ENCODE assay signal across 7 cellular contexts in genomic region chr17:43578699-43579569, GRCh38. TPM values are rescaled to one million over a fixed set of nuclear protein-coding genes. Genes with fewer than 3 reads are reported as not detected.
A peak's percentile ranks its signal among the peaks of the same experiment; 100 is the strongest.
DNase-seq lines count a peak whose midpoint lies in the region; ATAC-seq, FAIRE-seq and TF ChIP-seq lines count a peak whose summit lies in the region.

No MANE protein-coding gene starts in this region.

- no peaks in the 10 kb centered on the region for H3F3A ChIP-seq in smooth muscle cell (ENCODE audit: low read depth)

- TF ChIP-seq CTCF in smooth muscle cell (IDR thresholded peaks at IDR 0.05; ENCODE audit: borderline replicate concordance, insufficient read depth, poor library complexity, severe bottlenecking) (no peak), prostate gland (IDR thresholded peaks at IDR 0.05) (no peak)

- H3K36me3 ChIP-seq in smooth muscle cell (ENCODE audit: low read depth) (no peaks in the 10 kb centered on the region), prostate gland (no peaks in the 10 kb centered on the region)

- intact Hi-C loops in prostate gland (cut with DNase I), result loop anchor here (10.0 kb wide), 1 partner anchor 176 kb away; the partner anchor contains the start of gene SOST

- H4K20me1 ChIP-seq in smooth muscle cell (ENCODE audit: low read depth), result no peaks in the 10 kb centered on the region

- no peaks in the 10 kb centered on the region for H3K9me3 ChIP-seq in smooth muscle cell (replicated peaks; ENCODE audit: low read depth)
- H3K9me3 ChIP-seq in prostate gland, result no peaks in the 10 kb centered on the region

- FAIRE-seq in HTR-8/SVneo (lab: Jason Lieb, UNC) (peak; percentile 38), GM12891 (lab: Jason Lieb, UNC) (no peak)

- no peaks in the 10 kb centered on the region for H3K79me2 ChIP-seq in smooth muscle cell (ENCODE audit: low read depth)

- H3K4me3 ChIP-seq in smooth muscle cell, result no peak overlapping the region
- no peak overlapping the region for H3K4me3 ChIP-seq in prostate gland

- peak overlapping the region; percentile 78 for H3K27ac ChIP-seq in smooth muscle cell (ENCODE audit: low read depth)
- H3K27ac ChIP-seq in prostate gland, result no peak overlapping the region

- peak; percentile 67 for ATAC-seq in GM18909 (IDR thresholded peaks at IDR 0.05; ENCODE audit: poor library complexity, unreplicated experiment)
- peak; percentile 59 to 63 for ATAC-seq in activated CD4-positive, CD25-positive, alpha-beta regulatory T cell treated with anti-CD3 and anti-CD28 coated beads, Interleukin-2, amount 50 U/mL, for 24 hours

- DNase-seq in HTR-8/SVneo (ENCODE audit: insufficient read length, low spot score) (peak; percentile 57), fibroblast of gingiva (ENCODE audit: low read depth) (peak; percentile 78), smooth muscle cell (lab: John Stamatoyannopoulos, UW; ENCODE audit: unreplicated experiment) (no peak), prostate gland (ENCODE audit: low spot score) (no peak), GM12891 (ENCODE audit: insufficient read length, low spot score) (no peak)

- H3K27me3 ChIP-seq in smooth muscle cell (ENCODE audit: low read depth) (no peaks in the 10 kb centered on the region), prostate gland (replicated peaks; ENCODE audit: insufficient read depth) (no peaks in the 10 kb centered on the region)

- peaks cover 26% of the 10 kb centered on the region for H3K4me1 ChIP-seq in smooth muscle cell (ENCODE audit: low read depth)
- H3K4me1 ChIP-seq in prostate gland (replicated peaks), result no peaks in the 10 kb centered on the region

- TF ChIP-seq POLR2A in prostate gland (IDR thresholded peaks at IDR 0.05) (no peak), GM12891 (IDR thresholded peaks at IDR 0.05; ENCODE audit: low read depth, low read length) (no peak)

- no peak overlapping the region for H2AFZ ChIP-seq in smooth muscle cell (ENCODE audit: low read depth)

- peak overlapping the region; percentile 76 for H3K9ac ChIP-seq in smooth muscle cell (ENCODE audit: low read depth)

- H3K4me2 ChIP-seq in smooth muscle cell, result peak overlapping the region; percentile 16

- WGBS in smooth muscle cell (ENCODE audit: low lambda C conversion rate), result 32% methylated on average over 13 of the region's 13 CpGs
- WGBS in prostate gland, result 33% methylated on average over 13 of the region's 13 CpGs

TF ChIP-seq in GM12891, 5 proteins besides CTCF, POLR2A, EP300 and RAD21:
- TF ChIP-seq POU2F2 (IDR thresholded peaks at IDR 0.05; ENCODE audit: low read depth, low read length), result no peak
- no peak for TF ChIP-seq PAX5 (IDR thresholded peaks at IDR 0.05; ENCODE audit: insufficient read depth, low read length, severe bottlenecking)
- TF ChIP-seq SPI1 (IDR thresholded peaks at IDR 0.05; ENCODE audit: low read depth, low read length), result no peak
- TF ChIP-seq POLR2AphosphoS5 (IDR thresholded peaks at IDR 0.05; ENCODE audit: low read depth, low read length), result no peak
- no peak for TF ChIP-seq TAF1 (IDR thresholded peaks at IDR 0.05; ENCODE audit: low read depth, low read length)

RNA-seq across cellular contexts. Expression of gene ETV4, which starts 32.8 kb away (rescaled TPM):
- 14.2 and 21.7 TPM in 2 replicates for total RNA-seq in smooth muscle cell
- polyA plus RNA-seq in smooth muscle cell, result 32.9 and 33.5 TPM in 2 replicates
- 1 to 10 TPM; 2.9 to 4.0 TPM for total RNA-seq in prostate gland
- polyA plus RNA-seq in GM12891 (2012; ENCODE audit: low read depth, missing spikeins), result 5.6 TPM

Comparison
In these comparisons a context has a peak if more than half of its experiments do, and no peak if none do; other contexts are left out.
1. DNase-seq: peak in HTR-8/SVneo (single experiment) and fibroblast of gingiva (single experiment); none in smooth muscle cell (single experiment), prostate gland (single experiment) and GM12891 (single experiment).